Comparison of ENCODE assay signal across 9 cellular contexts in genomic region chr1:241698177-241698576, GRCh38. TPM values are rescaled to one million over a fixed set of nuclear protein-coding genes. Genes with fewer than 3 reads are reported as not detected.
"Had no signal": no experiment of that assay in that cellular context is flagged by ENCODE, and none has a peak within 500 bp of the region (broad histone marks: within the 10 kb centered on the region; RNA-seq: fewer than 3 reads in every experiment).

No MANE protein-coding gene starts in this region.

- DNase-seq: GDM1, GF-D8 had no signal

- FAIRE-seq: G401.6, GM12878, GM12891, GM12892, GM18507, GM19239 had no signal

- ATAC-seq: GM12878 had no signal

- H3K4me3 ChIP-seq: GM12878 had no signal

RNA-seq across cellular contexts. Expression of gene WDR64, which starts 46.1 kb away (rescaled TPM):
- total RNA-seq: G401, GM12878 had no signal
